ENCODE assay signal across 8 cellular contexts in the genomic region with DNA sequence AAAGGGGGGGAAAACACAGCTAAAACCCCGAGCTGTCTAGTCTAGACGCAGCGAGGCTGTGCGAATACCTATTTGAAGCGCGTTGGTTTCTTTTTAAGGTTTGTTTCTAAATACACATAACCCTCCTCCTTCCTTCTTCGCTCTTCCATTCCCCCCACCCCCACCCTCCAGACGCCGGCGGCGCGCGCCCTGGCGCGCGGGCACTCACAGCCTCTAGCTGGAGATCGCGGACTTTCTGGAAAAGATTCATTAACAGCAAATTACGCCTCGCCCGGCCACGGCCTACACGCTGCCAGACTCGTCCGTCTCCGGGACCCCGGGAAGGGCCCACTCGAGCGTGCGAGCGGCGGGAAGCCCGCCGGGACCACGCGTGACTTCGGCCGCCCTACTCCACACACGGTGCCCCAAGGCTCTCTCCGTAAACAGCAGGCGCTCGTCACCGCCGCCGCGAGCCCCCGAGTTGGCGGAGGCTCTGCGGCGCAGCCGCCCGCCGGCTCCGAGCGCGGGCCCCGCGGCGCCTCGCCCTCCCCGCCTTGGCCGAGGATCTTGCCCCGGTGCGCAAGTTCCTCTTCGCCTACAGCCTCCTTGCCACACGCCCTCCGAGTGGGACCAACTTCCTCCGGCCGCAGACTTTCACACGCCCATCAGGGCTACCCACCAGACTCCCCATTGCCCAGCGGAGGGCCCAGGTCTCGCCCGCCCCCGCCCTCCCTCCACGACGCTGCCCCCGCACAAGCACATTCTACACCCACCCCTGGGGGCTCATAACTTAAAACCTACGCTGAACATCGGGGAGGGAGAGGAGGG. TPM values are rescaled to one million over a fixed set of nuclear protein-coding genes. Genes with fewer than 3 reads are reported as not detected.
DNase-seq lines count a peak whose midpoint lies in the region; ATAC-seq, FAIRE-seq and TF ChIP-seq lines count a peak whose summit lies in the region.

No MANE protein-coding gene starts in this region.

- no peaks in the 10 kb centered on the region for H3K36me3 ChIP-seq in endodermal cell (ENCODE audit: control insufficient read depth, insufficient read depth, low read length)

- H3K9ac ChIP-seq in endodermal cell (ENCODE audit: extremely low read depth, low read length, poor library complexity, severe bottlenecking) = peak overlapping the region; percentile 38

- no peaks in the 10 kb centered on the region for H3K9me3 Mint-ChIP-seq in T-helper 1 cell treated with Interleukin-12 subunit alpha and Interleukin-12 subunit beta and Interleukin-4 antibody, amounts not matched to agents 30 μg/mL and 1 μg/mL, for 36 hours
- H3K9me3 Mint-ChIP-seq in endodermal cell (peaks cover 11% of the 10 kb centered on the region), nephron progenitor cell (peaks cover 22% of the 10 kb centered on the region)

- WGBS in A549 (ENCODE audit: missing lambda C conversion rate) = 5% methylated on average over 10 of the region's 79 CpGs
- 0% methylated on average over 66 of the region's 79 CpGs; no CpG with 5 or more reads in 1 of the 2 experiments for WGBS in endodermal cell (ENCODE audit: insufficient coverage in 1 of 2, insufficient read length in 1 of 2), 2 experiments

- H3K27me3 Mint-ChIP-seq in T-helper 1 cell treated with Interleukin-12 subunit alpha and Interleukin-12 subunit beta and Interleukin-4 antibody, amounts not matched to agents 30 μg/mL and 1 μg/mL, for 36 hours (ENCODE audit: low read depth) = no peaks in the 10 kb centered on the region
- H3K27me3 Mint-ChIP-seq in endodermal cell (ENCODE audit: insufficient read depth) (peaks cover 68% of the 10 kb centered on the region), nephron progenitor cell (ENCODE audit: low read depth, poor library complexity) (peaks cover 36% of the 10 kb centered on the region)

- peaks cover 6% of the 10 kb centered on the region for H3K36me3 Mint-ChIP-seq in T-helper 1 cell treated with Interleukin-12 subunit alpha and Interleukin-12 subunit beta and Interleukin-4 antibody, amounts not matched to agents 30 μg/mL and 1 μg/mL, for 36 hours (ENCODE audit: low read depth)
- H3K36me3 Mint-ChIP-seq in endodermal cell (ENCODE audit: low read depth) = no peaks in the 10 kb centered on the region
- H3K36me3 Mint-ChIP-seq in nephron progenitor cell (ENCODE audit: low read depth) = no peaks in the 10 kb centered on the region

- no peak for FAIRE-seq in A549 (lab: Jason Lieb, UNC)
- FAIRE-seq in GM18507 (lab: Jason Lieb, UNC) = peak; percentile 67

- TF ChIP-seq RAD21 in A549 (conservative IDR thresholded peaks at IDR 0.05 in 1 of 2, IDR thresholded peaks at IDR 0.05 in 1 of 2) = no peak

- H3K27ac ChIP-seq in A549 (peak overlapping the region; percentile 98), endodermal cell (ENCODE audit: low read depth, low read length) (no peak overlapping the region)

- H3K9me3 ChIP-seq in A549 (no peaks in the 10 kb centered on the region), endodermal cell (ENCODE audit: control insufficient read depth, low read length) (no peaks in the 10 kb centered on the region)

- peak overlapping the region; percentile 94 for H3K4me2 ChIP-seq in A549

- no peaks in the 10 kb centered on the region for H3K27me3 ChIP-seq in endodermal cell (ENCODE audit: control insufficient read depth, insufficient read depth, low read length, poor library complexity, severe bottlenecking)

- TF ChIP-seq EP300 in A549 (IDR thresholded peaks at IDR 0.05) = no peak

- peaks cover 25% of the 10 kb centered on the region for H3K4me1 ChIP-seq in A549
- H3K4me1 ChIP-seq in endodermal cell (ENCODE audit: control insufficient read depth, insufficient read depth, low read length) = no peaks in the 10 kb centered on the region

- POLR2A ChIA-PET in A549 (lab: Yijun Ruan, JAX) = interaction anchor here (0.6 to 4.5 kb wide), 4 partner anchors 9 to 286 kb away, joined by 3 to 67 read pairs (median 14); no protein-coding TSS in a partner anchor

- H3K4me3 ChIP-seq in A549 (peak overlapping the region; percentile 84), endodermal cell (ENCODE audit: low read length) (peak overlapping the region; percentile 87)

- H3K4me3 Mint-ChIP-seq in T-helper 1 cell treated with Interleukin-12 subunit alpha and Interleukin-12 subunit beta and Interleukin-4 antibody, amounts not matched to agents 30 μg/mL and 1 μg/mL, for 36 hours = peak overlapping the region; percentile 93
- H3K4me3 Mint-ChIP-seq in endodermal cell = peak overlapping the region; percentile 74
- H3K4me3 Mint-ChIP-seq in nephron progenitor cell = peak overlapping the region; percentile 83

- H3K27ac Mint-ChIP-seq in T-helper 1 cell treated with Interleukin-12 subunit alpha and Interleukin-12 subunit beta and Interleukin-4 antibody, amounts not matched to agents 30 μg/mL and 1 μg/mL, for 36 hours = peak overlapping the region; percentile 87
- H3K27ac Mint-ChIP-seq in endodermal cell (no peak overlapping the region), nephron progenitor cell (no peak overlapping the region)

- peaks cover 28% of the 10 kb centered on the region for H3K4me1 Mint-ChIP-seq in T-helper 1 cell treated with Interleukin-12 subunit alpha and Interleukin-12 subunit beta and Interleukin-4 antibody, amounts not matched to agents 30 μg/mL and 1 μg/mL, for 36 hours (ENCODE audit: low read depth)
- H3K4me1 Mint-ChIP-seq in endodermal cell (peaks cover 39% of the 10 kb centered on the region), nephron progenitor cell (peaks cover 53% of the 10 kb centered on the region)

- DNase-seq in A549 (ENCODE audit: low read depth in 1 of 2, low spot score in 1 of 2) (no peak), GM18507 (ENCODE audit: extremely low spot score, insufficient read length, low read depth) (no peak), endodermal cell (peak; percentile 71), nephron progenitor cell (no peak), midbrain (lab: John Stamatoyannopoulos, UW) (no peak)

- no peak for TF ChIP-seq POLR2A in A549 (IDR thresholded peaks at IDR 0.05; ENCODE audit: low read length)

- TF ChIP-seq CTCF in A549 (IDR thresholded peaks at IDR 0.05) (no peak), endodermal cell (conservative IDR thresholded peaks at IDR 0.05) (no peak), nephron progenitor cell (IDR thresholded peaks at IDR 0.05) (no peak)

- ATAC-seq in A549 (peak in 1 of 2 experiments; percentile 8; a peak in 3 of 6 replicates), HG03135 (IDR thresholded peaks at IDR 0.05; ENCODE audit: unreplicated experiment) (no peak), HG02973 (IDR thresholded peaks at IDR 0.05; ENCODE audit: unreplicated experiment) (no peak)

- CTCF ChIA-PET in A549 (lab: Yijun Ruan, JAX) = no interaction called here

TF ChIP-seq in A549, 52 proteins besides CTCF, POLR2A, EP300 and RAD21:
- TF ChIP-seq POLR2AphosphoS2 (conservative IDR thresholded peaks at IDR 0.05; ENCODE audit: low read length) (no peak), CEBPB (IDR thresholded peaks at IDR 0.05) (no peak), JUNB (IDR thresholded peaks at IDR 0.05) (no peak), HOXB5 (CRISPR knock-in tag; IDR thresholded peaks at IDR 0.05) (no peak), TFCP2L1 (CRISPR knock-in tag; IDR thresholded peaks at IDR 0.05) (no peak), CBX8 (IDR thresholded peaks at IDR 0.05) (no peak)
- TF ChIP-seq, protein P1, sequence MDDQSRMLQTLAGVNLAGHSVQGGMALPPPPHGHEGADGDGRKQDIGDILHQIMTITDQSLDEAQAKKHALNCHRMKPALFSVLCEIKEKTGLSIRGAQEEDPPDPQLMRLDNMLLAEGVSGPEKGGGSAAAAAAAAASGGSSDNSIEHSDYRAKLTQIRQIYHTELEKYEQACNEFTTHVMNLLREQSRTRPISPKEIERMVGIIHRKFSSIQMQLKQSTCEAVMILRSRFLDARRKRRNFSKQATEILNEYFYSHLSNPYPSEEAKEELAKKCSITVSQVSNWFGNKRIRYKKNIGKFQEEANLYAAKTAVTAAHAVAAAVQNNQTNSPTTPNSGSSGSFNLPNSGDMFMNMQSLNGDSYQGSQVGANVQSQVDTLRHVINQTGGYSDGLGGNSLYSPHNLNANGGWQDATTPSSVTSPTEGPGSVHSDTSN (IDR thresholded peaks at IDR 0.05) = no peak

RNA-seq across cellular contexts. Expression of a gene that starts 2.0 kb away (rescaled TPM):
- polyA plus RNA-seq in A549 (2011; rRNA removed) (12.2 and 21.3 TPM in 2 replicates), A549 (2017; fragmentation: RNase III; extraction: RNeasy Plus Mini Kit Qiagen cat#74134 plus additional on column Dnase treatment) (12.6 to 15.8 TPM (median 12.6 TPM) in 3 replicates)
- polyA plus RNA-seq in A549 (2012; cell fraction: cytosol; rRNA removed) = 11.8 and 11.9 TPM in 2 replicates
- polyA plus RNA-seq in A549 (2012; cell fraction: nucleus; rRNA removed) = 20.3 and 26.6 TPM in 2 replicates
- polyA minus RNA-seq in A549 (2011; rRNA and poly(A)+ RNA removed) = 24.5 and 33.1 TPM in 2 replicates
- total RNA-seq in endodermal cell = 10 to 100 TPM; 31.3 to 37.9 TPM
- 31.8 TPM for polyA plus RNA-seq in endodermal cell (2013, experiment 1 of 2)
- 30.2 TPM for polyA plus RNA-seq in endodermal cell (2013, experiment 2 of 2)
